ENCODE assay signal across 1 cellular context in the genomic region with DNA sequence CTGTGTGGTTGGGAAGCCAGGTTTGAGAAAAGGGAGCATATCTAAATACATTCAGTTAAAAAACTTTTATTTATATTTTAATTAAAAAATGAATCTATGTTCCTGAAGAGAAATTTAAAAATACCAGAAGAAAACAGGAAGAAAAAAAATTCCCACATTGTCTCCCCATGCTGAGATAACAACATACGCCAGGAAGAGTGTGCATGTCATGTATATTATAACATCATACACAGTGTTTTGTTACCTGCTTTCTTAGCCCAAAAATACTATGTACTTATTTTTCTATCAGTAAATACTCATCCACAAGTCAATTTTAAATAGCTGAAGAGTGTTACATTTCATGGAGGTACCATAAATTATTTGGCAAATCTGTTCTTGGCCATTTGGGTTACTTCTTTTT.
TF ChIP-seq lines count a peak whose summit lies in the region.

No MANE protein-coding gene starts in this region.

TF ChIP-seq in GM23338, 12 proteins besides CTCF, POLR2A, EP300 and RAD21 (continued from another document):
- no peak for TF ChIP-seq ETS1 (IDR thresholded peaks at IDR 0.05)
